In genomic region chr3:170869240-170869592, GRCh38 we compare ENCODE assay signal across 8 cellular contexts.
DNase-seq lines count a peak whose midpoint lies in the region; FAIRE-seq and TF ChIP-seq lines count a peak whose summit lies in the region.

No MANE protein-coding gene starts in this region.

- TF ChIP-seq CTCF in GM12864 (IDR thresholded peaks at IDR 0.05; ENCODE audit: low read depth, low read length, missing control alignments) (no peak), foreskin fibroblast (IDR thresholded peaks at IDR 0.05; ENCODE audit: low read depth, low read length) (no peak)

- H3K36me3 ChIP-seq in SK-N-MC (ENCODE audit: insufficient read depth, low read length) (peaks cover 38% of the 10 kb centered on the region), rectal smooth muscle tissue (ENCODE audit: control insufficient read depth, insufficient read depth, low read length) (peaks cover 7% of the 10 kb centered on the region)

- no peak for DNase-seq in GM12864 (ENCODE audit: low read depth)
- no peak for DNase-seq in SK-N-MC (ENCODE audit: low read depth, low spot score)
- DNase-seq in foreskin fibroblast, result no peak
- no peak for DNase-seq in inferior parietal cortex (ENCODE audit: extremely low spot score)
- no peak for DNase-seq in NCI-H1436 treated with DMSO at 0.1 percent for 48 hours (lab: John Stamatoyannopoulos, UW)
- no peak for DNase-seq in GM19239 (ENCODE audit: insufficient read length, low spot score)
- no peak for DNase-seq in GF-D8 (lab: John Stamatoyannopoulos, UW)

- H3K9ac ChIP-seq in SK-N-MC (ENCODE audit: insufficient read length), result peak overlapping the region; percentile 93
- peak overlapping the region; percentile 90 for H3K9ac ChIP-seq in rectal smooth muscle tissue (ENCODE audit: low read length)

- peaks cover 4% of the 10 kb centered on the region for H3K4me1 ChIP-seq in rectal smooth muscle tissue (ENCODE audit: control insufficient read depth, insufficient read depth, low read length)

- H3K4me3 ChIP-seq in GM12864 (ENCODE audit: low read depth, low read length) (peak overlapping the region; percentile 87), SK-N-MC (peak overlapping the region; percentile 81), foreskin fibroblast (ENCODE audit: low read depth in 1 of 2, low read length in 2 of 2) (peak overlapping the region; percentile 82 to 86), rectal smooth muscle tissue (ENCODE audit: low read length) (peak overlapping the region; percentile 100)

- H3K27me3 ChIP-seq in rectal smooth muscle tissue (ENCODE audit: control insufficient read depth, insufficient read depth, low read length), result no peaks in the 10 kb centered on the region

- FAIRE-seq in GM19239 (lab: Jason Lieb, UNC), result no peak

- H3K27ac ChIP-seq in SK-N-MC (peak overlapping the region; percentile 88), rectal smooth muscle tissue (ENCODE audit: low read depth, low read length) (peak overlapping the region; percentile 70)

- H3K9me3 ChIP-seq in SK-N-MC (ENCODE audit: low read depth, low read length), result no peaks in the 10 kb centered on the region
